ENCODE assay signal across 23 cellular contexts in the genomic region with DNA sequence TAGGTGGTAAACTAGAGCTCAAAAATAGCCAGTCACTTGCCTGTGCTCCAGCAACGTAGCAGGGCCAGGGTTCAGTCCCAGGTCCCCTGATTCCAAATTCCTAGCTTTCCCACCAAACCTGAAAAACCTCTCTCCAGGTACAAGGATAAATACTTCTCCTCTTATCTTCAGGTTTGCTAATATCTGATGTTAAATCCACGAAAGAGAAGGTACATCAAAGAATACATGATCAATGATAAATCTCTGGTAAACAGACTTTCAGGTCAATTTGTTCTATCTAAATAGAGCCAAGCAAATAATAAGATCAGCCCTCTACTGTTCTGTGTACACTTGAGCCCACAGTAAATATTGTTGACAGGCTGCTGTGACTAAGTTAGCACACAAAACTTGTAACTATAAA.
"Had no signal": no experiment of that assay in that cellular context is flagged by ENCODE, and none has a peak within 500 bp of the region (broad histone marks: within the 10 kb centered on the region; RNA-seq: fewer than 3 reads in every experiment).

No MANE protein-coding gene starts in this region.

- H3K27ac Mint-ChIP-seq: activated B cell treated with CpG ODN at 0.5 μM for 24 hours; activated CD4-positive, alpha-beta T cell treated with anti-CD3 and anti-CD28 coated beads, Interleukin-2, amount 10 ng/mL, durations not matched to agents 24 days and 14 days; activated CD8-positive, alpha-beta memory T cell treated with anti-CD3 and anti-CD28 coated beads, Interleukin-2, amount 10 ng/mL, durations not matched to agents 7 days and 5 days; activated naive CD4-positive, alpha-beta T cell treated with anti-CD3 and anti-CD28 coated beads, Interleukin-2, amount 50 U/mL, for 72 hours; activated naive CD8-positive, alpha-beta T cell treated with anti-CD3 and anti-CD28 coated beads, Interleukin-2, amount 50 U/mL, for 24 hours; brain; T-helper 17 cell had no signal

- DNase-seq: activated B cell treated with CpG ODN at 0.5 μM for 24 hours; activated CD4-positive, alpha-beta T cell treated with anti-CD3 and anti-CD28 coated beads for 1 hour; activated CD4-positive, alpha-beta T cell treated with anti-CD3 and anti-CD28 coated beads, Interleukin-2, amount 10 ng/mL, durations not matched to agents 24 days and 14 days; activated CD4-positive, alpha-beta T cell treated with anti-CD3 and anti-CD28 coated beads, Interleukin-2, amount 50 U/mL, for 48 hours; activated CD8-positive, alpha-beta memory T cell treated with anti-CD3 and anti-CD28 coated beads, Interleukin-2, amount 10 ng/mL, durations not matched to agents 7 days and 5 days; activated effector memory CD4-positive, alpha-beta T cell treated with anti-CD3 and anti-CD28 coated beads, Interleukin-2, amount 50 U/mL, for 16 hours; activated naive CD4-positive, alpha-beta T cell treated with Interleukin-2 at 50 U/mL for 16 hours; activated naive CD8-positive, alpha-beta T cell treated with anti-CD3 and anti-CD28 coated beads, Interleukin-2, amount 50 U/mL, for 24 hours; activated T-cell treated with anti-CD3 and anti-CD28 coated beads, Interleukin-2, amount 50 U/mL, for 4 hours; amniotic stem cell; KG1; NCI-H1092; NCI-H1694 treated with DMSO at 0.1 percent for 48 hours; NCI-H2029 treated with DMSO at 0.1 percent for 48 hours; NCI-H2171; NCI-H2227 treated with DMSO at 0.1 percent for 48 hours; SHP77 treated with DMSO at 0.1 percent for 48 hours; T-helper 17 cell; T-helper 9 cell had no signal

- H3K36me3 Mint-ChIP-seq: activated CD8-positive, alpha-beta memory T cell treated with anti-CD3 and anti-CD28 coated beads, Interleukin-2, amount 10 ng/mL, durations not matched to agents 7 days and 5 days; activated naive CD4-positive, alpha-beta T cell treated with anti-CD3 and anti-CD28 coated beads, Interleukin-2, amount 50 U/mL, for 72 hours; brain had no signal

- ATAC-seq: activated CD8-positive, alpha-beta memory T cell treated with anti-CD3 and anti-CD28 coated beads, Interleukin-2, amount 10 ng/mL, durations not matched to agents 7 days and 5 days; activated naive CD4-positive, alpha-beta T cell treated with anti-CD3 and anti-CD28 coated beads, Interleukin-2, amount 50 U/mL, for 72 hours; activated naive CD8-positive, alpha-beta T cell treated with anti-CD3 and anti-CD28 coated beads, Interleukin-2, amount 50 U/mL, for 24 hours; activated T-cell treated with anti-CD3 and anti-CD28 coated beads, Interleukin-2, amount 50 U/mL, for 4 hours; T-helper 17 cell had no signal

- H3K27me3 Mint-ChIP-seq: brain had no signal

- H3K4me1 Mint-ChIP-seq: activated B cell treated with CpG ODN at 0.5 μM for 24 hours; activated CD4-positive, alpha-beta T cell treated with anti-CD3 and anti-CD28 coated beads, Interleukin-2, amount 10 ng/mL, durations not matched to agents 24 days and 14 days; activated CD8-positive, alpha-beta memory T cell treated with anti-CD3 and anti-CD28 coated beads, Interleukin-2, amount 10 ng/mL, durations not matched to agents 7 days and 5 days; activated naive CD8-positive, alpha-beta T cell treated with anti-CD3 and anti-CD28 coated beads, Interleukin-2, amount 50 U/mL, for 24 hours; central memory CD8-positive, alpha-beta T cell; T-helper 17 cell had no signal

- FAIRE-seq: astrocyte had no signal

- H3K4me3 Mint-ChIP-seq: activated B cell treated with CpG ODN at 0.5 μM for 24 hours; activated CD4-positive, alpha-beta T cell treated with anti-CD3 and anti-CD28 coated beads, Interleukin-2, amount 10 ng/mL, durations not matched to agents 24 days and 14 days; activated CD8-positive, alpha-beta memory T cell treated with anti-CD3 and anti-CD28 coated beads, Interleukin-2, amount 10 ng/mL, durations not matched to agents 7 days and 5 days; activated naive CD8-positive, alpha-beta T cell treated with anti-CD3 and anti-CD28 coated beads, Interleukin-2, amount 50 U/mL, for 24 hours; activated T-cell treated with anti-CD3 and anti-CD28 coated beads, Interleukin-2, amount 50 U/mL, for 4 hours; brain; central memory CD8-positive, alpha-beta T cell; T-helper 17 cell had no signal

- H3K9me3 Mint-ChIP-seq: activated B cell treated with CpG ODN at 0.5 μM for 24 hours; activated CD4-positive, alpha-beta T cell treated with anti-CD3 and anti-CD28 coated beads, Interleukin-2, amount 10 ng/mL, durations not matched to agents 24 days and 14 days; activated naive CD4-positive, alpha-beta T cell treated with anti-CD3 and anti-CD28 coated beads, Interleukin-2, amount 50 U/mL, for 72 hours; activated naive CD8-positive, alpha-beta T cell treated with anti-CD3 and anti-CD28 coated beads, Interleukin-2, amount 50 U/mL, for 24 hours; activated T-cell treated with anti-CD3 and anti-CD28 coated beads, Interleukin-2, amount 50 U/mL, for 4 hours; central memory CD8-positive, alpha-beta T cell had no signal
